Comparison of ENCODE assay signal across 8 cellular contexts in genomic region chr7:116862234-116863167, GRCh38. TPM values are rescaled to one million over a fixed set of nuclear protein-coding genes. Genes with fewer than 3 reads are reported as not detected.
DNase-seq lines count a peak whose midpoint lies in the region; ATAC-seq and TF ChIP-seq lines count a peak whose summit lies in the region.

Gene CAPZA2, plus strand, starts transcription at chr7:116862587. Its CDS starts 25 bp downstream, at chr7:116862612.

- H3K27ac ChIP-seq in BLaER1 treated with 17β-estradiol and CSF1 and Interleukin-3, amounts not matched to agents 10 nM and 100 nM: peak within 1 kb of the TSS; percentile 91 to 100 (median 95)

- peak; percentile 90 for DNase-seq in GM19240 (ENCODE audit: insufficient read length, low spot score)
- DNase-seq in NCI-H524 (lab: John Stamatoyannopoulos, UW): peak; percentile 96
- DNase-seq in activated CD4-positive, alpha-beta T cell treated with anti-CD3 and anti-CD28 coated beads for 36 hours: peak; percentile 97
- DNase-seq in chondrocyte (ENCODE audit: low spot score): peak; percentile 97
- DNase-seq in kidney tubule cell (ENCODE audit: low spot score): peak; percentile 95
- peak; percentile 87 to 90 for DNase-seq in stimulated activated CD4-positive, alpha-beta T cell treated with anti-CD3 and anti-CD28 coated beads, Interleukin-1b, Interleukin-23, amount 100 ng/mL, for 1 hour (ENCODE audit: low read depth in 2 of 2)

- peaks cover 42 to 47% (median 45%) of the 10 kb centered on the region in 11 experiments for H4K20me1 ChIP-seq in BLaER1 treated with 17β-estradiol and CSF1 and Interleukin-3, amounts not matched to agents 10 nM and 100 nM

- peak within 1 kb of the TSS; percentile 95 for H3K4me3 Mint-ChIP-seq in activated CD4-positive, alpha-beta T cell treated with anti-CD3 and anti-CD28 coated beads for 36 hours
- peak within 1 kb of the TSS; percentile 99 for H3K4me3 Mint-ChIP-seq in chondrocyte (ENCODE audit: unreplicated experiment)

- peak within 1 kb of the TSS; percentile 82 to 98 (median 88) for H3K4me3 ChIP-seq in BLaER1 treated with 17β-estradiol and CSF1 and Interleukin-3, amounts not matched to agents 10 nM and 100 nM

- H3K27me3 Mint-ChIP-seq in activated CD4-positive, alpha-beta T cell treated with anti-CD3 and anti-CD28 coated beads for 36 hours: peaks cover 3% of the 10 kb centered on the region
- H3K27me3 Mint-ChIP-seq in chondrocyte (ENCODE audit: low read depth): no peaks in the 10 kb centered on the region

- H3K9ac ChIP-seq in BLaER1 treated with 17β-estradiol and CSF1 and Interleukin-3, amounts not matched to agents 10 nM and 100 nM: peak within 1 kb of the TSS; percentile 91 to 99 (median 95)

- H3K9me3 Mint-ChIP-seq in activated CD4-positive, alpha-beta T cell treated with anti-CD3 and anti-CD28 coated beads for 36 hours (ENCODE audit: low read depth): no peaks in the 10 kb centered on the region
- no peaks in the 10 kb centered on the region for H3K9me3 Mint-ChIP-seq in chondrocyte (ENCODE audit: low read depth)

- H3K9me3 ChIP-seq in BLaER1 treated with 17β-estradiol and CSF1 and Interleukin-3, amounts not matched to agents 10 nM and 100 nM (replicated peaks in 1 of 11): peaks cover 0 to 7% (median under 1%) of the 10 kb centered on the region in 11 experiments; a peak in 3 of 22 replicates

- CTCF ChIA-PET in activated CD4-positive, alpha-beta T cell treated with anti-CD3 and anti-CD28 coated beads for 36 hours (lab: Charles Lee): interaction anchor here (0.8 kb wide), 1 partner anchor 52 kb away, joined by 4 read pairs; no protein-coding TSS in a partner anchor

- H3K27ac Mint-ChIP-seq in activated CD4-positive, alpha-beta T cell treated with anti-CD3 and anti-CD28 coated beads for 36 hours: peak within 1 kb of the TSS; percentile 96
- peak within 1 kb of the TSS; percentile 99 for H3K27ac Mint-ChIP-seq in chondrocyte (ENCODE audit: unreplicated experiment)

- peaks cover 40% of the 10 kb centered on the region for H3K4me1 Mint-ChIP-seq in activated CD4-positive, alpha-beta T cell treated with anti-CD3 and anti-CD28 coated beads for 36 hours
- peaks cover 34% of the 10 kb centered on the region for H3K4me1 Mint-ChIP-seq in chondrocyte (ENCODE audit: low read depth)

- intact Hi-C loops in activated CD4-positive, alpha-beta T cell treated with anti-CD3 and anti-CD28 coated beads for 36 hours (cut with DNase I, micrococcal nuclease): loop anchor here (1.0 to 10.0 kb wide), 10 partner anchors 52 to 1938 kb away; partner anchors contain the start of genes LSM8 (in 1 of the 2), MDFIC (in 1 of the 2), MET (in 1 of the 2) and ST7 (in 1 of the 2)

- POLR2A ChIA-PET in activated CD4-positive, alpha-beta T cell treated with anti-CD3 and anti-CD28 coated beads for 36 hours (lab: Charles Lee): no interaction called here

- H3K4me1 ChIP-seq in BLaER1 treated with 17β-estradiol and CSF1 and Interleukin-3, amounts not matched to agents 10 nM and 100 nM: peaks cover 9 to 68% (median 26%) of the 10 kb centered on the region in 10 experiments

- peaks cover 14% of the 10 kb centered on the region for H3K36me3 Mint-ChIP-seq in activated CD4-positive, alpha-beta T cell treated with anti-CD3 and anti-CD28 coated beads for 36 hours (ENCODE audit: low read depth)
- H3K36me3 Mint-ChIP-seq in chondrocyte (ENCODE audit: low read depth): no peaks in the 10 kb centered on the region

- peak; percentile 87 for ATAC-seq in HG03457 (IDR thresholded peaks at IDR 0.05; ENCODE audit: unreplicated experiment)
- peak; percentile 95 for ATAC-seq in activated CD4-positive, alpha-beta T cell treated with anti-CD3 and anti-CD28 coated beads for 36 hours

- no peaks in the 10 kb centered on the region for H3K27me3 ChIP-seq in BLaER1 treated with 17β-estradiol and CSF1 and Interleukin-3, amounts not matched to agents 10 nM and 100 nM

- H3K36me3 ChIP-seq in BLaER1 treated with 17β-estradiol and CSF1 and Interleukin-3, amounts not matched to agents 10 nM and 100 nM: peaks cover 0 to 26% (median 15%) of the 10 kb centered on the region in 11 experiments; a peak in 18 of 22 replicates

- H3K4me2 ChIP-seq in BLaER1 treated with 17β-estradiol and CSF1 and Interleukin-3, amounts not matched to agents 10 nM and 100 nM: peak within 1 kb of the TSS; percentile 82 to 96 (median 90)

- TF ChIP-seq CTCF in chondrocyte (IDR thresholded peaks at IDR 0.05): peak; percentile 58

RNA-seq across cellular contexts. Expression of gene CAPZA2, which starts in this region (rescaled TPM):
- total RNA-seq in activated CD4-positive, alpha-beta T cell treated with anti-CD3 and anti-CD28 coated beads for 36 hours: 100 to 1,000 TPM; 173 to 262 TPM
- 201 to 231 TPM (median 213 TPM) in 3 replicates for total RNA-seq in chondrocyte

Comparison
In these comparisons a context has a peak if more than half of its experiments do, and no peak if none do; other contexts are left out.
1. Peak in every context shown above with its lines: DNase-seq, ATAC-seq, H3K4me3 ChIP-seq and H3K27ac ChIP-seq.